In the genomic region with DNA sequence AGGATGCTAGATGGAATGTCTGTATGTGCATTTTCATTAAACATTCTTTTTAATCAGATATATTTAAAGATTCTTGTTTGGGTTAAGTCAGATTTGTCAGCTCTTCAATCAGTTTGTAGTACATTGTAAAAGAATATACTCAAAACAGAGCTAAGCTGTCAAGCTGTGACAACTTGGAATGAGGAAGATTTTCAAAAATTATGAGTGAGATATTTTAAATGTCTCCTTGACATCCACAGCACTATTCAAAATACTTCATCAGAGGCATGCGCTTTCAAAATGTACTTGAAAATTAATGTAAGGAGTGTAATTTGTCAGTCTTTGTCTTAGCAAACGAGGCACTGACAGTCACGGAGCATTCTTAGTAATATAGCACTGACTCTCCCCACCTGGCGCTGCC, we compare ENCODE assay signal across 2 cellular contexts.
TF ChIP-seq lines count a peak whose summit lies in the region.

No MANE protein-coding gene starts in this region.

TF ChIP-seq in IMR-90, 13 proteins besides CTCF, POLR2A, EP300 and RAD21:
- TF ChIP-seq USF2 (IDR thresholded peaks at IDR 0.05; ENCODE audit: low read depth, low read length) (no peak), MXI1 (IDR thresholded peaks at IDR 0.05; ENCODE audit: borderline replicate concordance, low read depth, low read length) (no peak), BHLHE40 (IDR thresholded peaks at IDR 0.05; ENCODE audit: low read depth, low read length) (no peak), NFE2L2 (IDR thresholded peaks at IDR 0.05; ENCODE audit: low read depth, low read length) (no peak), CHD1 (IDR thresholded peaks at IDR 0.05; ENCODE audit: low read depth, low read length) (no peak), RCOR1 (IDR thresholded peaks at IDR 0.05; ENCODE audit: insufficient replicate concordance, low read length) (no peak), MAZ (IDR thresholded peaks at IDR 0.05; ENCODE audit: borderline replicate concordance, low read depth, low read length) (no peak), SMC3 (IDR thresholded peaks at IDR 0.05; ENCODE audit: low read depth, low read length) (no peak), CEBPB (IDR thresholded peaks at IDR 0.05; ENCODE audit: low read depth, low read length) (no peak), FOS (IDR thresholded peaks at IDR 0.05; ENCODE audit: low read depth, low read length) (no peak), RFX5 (IDR thresholded peaks at IDR 0.05; ENCODE audit: low read depth, low read length) (no peak), ELK1 (IDR thresholded peaks at IDR 0.05; ENCODE audit: borderline replicate concordance, low read depth, low read length) (no peak), MAFK (IDR thresholded peaks at IDR 0.05; ENCODE audit: low read depth, low read length) (no peak)

TF ChIP-seq in SK-N-SH, 30 proteins besides CTCF, POLR2A, EP300 and RAD21 (continued from another document):
- TF ChIP-seq TEAD4 (IDR thresholded peaks at IDR 0.05; ENCODE audit: borderline replicate concordance, insufficient read depth) (no peak), ZBTB33 (IDR thresholded peaks at IDR 0.05; ENCODE audit: borderline replicate concordance, low read depth) (no peak), REST (IDR thresholded peaks at IDR 0.05; ENCODE audit: low read depth, low read length) (no peak)
